8 cellular contexts compared by ENCODE assay signal in the genomic region with DNA sequence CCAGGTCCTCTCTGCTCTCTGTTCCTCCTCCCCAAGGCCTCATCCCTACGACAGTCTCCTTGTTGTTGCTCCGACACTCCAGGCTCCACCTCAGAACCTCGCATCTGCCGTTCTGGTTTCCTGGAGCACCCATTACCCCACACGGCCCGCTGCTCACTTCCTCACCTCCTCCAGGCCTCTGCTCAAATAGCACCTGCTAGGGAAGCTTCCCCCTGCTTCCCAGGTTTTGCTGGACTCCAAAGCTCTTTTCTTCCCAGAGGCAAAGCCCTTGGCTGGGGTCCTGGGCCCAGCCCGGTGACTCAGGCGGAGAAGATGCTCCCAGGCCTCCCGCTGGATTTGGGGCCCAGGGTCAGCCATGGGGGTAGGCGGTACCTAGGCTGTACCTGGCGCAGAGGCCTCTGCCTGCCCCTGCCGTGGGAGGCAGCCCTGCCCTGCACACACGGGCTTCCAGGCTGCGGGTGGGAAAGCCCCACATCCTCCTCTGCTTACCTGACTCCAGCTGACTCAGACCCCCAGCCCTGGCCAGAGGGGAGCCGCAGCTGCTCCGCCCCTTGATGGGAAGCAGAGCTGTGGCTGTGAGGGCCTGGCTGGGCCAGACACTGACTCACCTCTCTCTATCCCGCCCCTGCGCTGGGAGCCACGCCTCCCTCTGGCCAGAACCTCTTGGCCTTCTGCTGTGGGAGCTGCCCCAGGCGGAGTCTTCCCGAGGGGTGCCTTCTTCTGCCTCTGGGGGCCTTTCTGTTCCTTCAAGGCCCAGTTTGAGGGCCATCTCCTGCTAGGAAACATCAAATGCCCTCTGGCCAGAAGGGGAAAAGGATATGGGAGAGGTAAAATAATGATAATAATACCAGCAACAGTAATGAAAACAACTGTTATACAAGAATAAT.
DNase-seq lines count a peak whose midpoint lies in the region; ATAC-seq and TF ChIP-seq lines count a peak whose summit lies in the region.

No MANE protein-coding gene starts in this region.

- H3K27me3 ChIP-seq in HUES48 (ENCODE audit: control insufficient read depth, insufficient read depth, low read length), result no peaks in the 10 kb centered on the region

- H3K27ac Mint-ChIP-seq in stimulated activated effector memory CD8-positive, alpha-beta T cell treated with anti-CD3 and anti-CD28 coated beads, Interleukin-12 subunit alpha, Interleukin-12 subunit beta, amount 100 ng/mL, for 72 hours, result no peak overlapping the region

- TF ChIP-seq CTCF in astrocyte of the cerebellum (IDR thresholded peaks at IDR 0.05; ENCODE audit: low read depth, low read length, missing control alignments), result no peak

- in situ Hi-C loops in astrocyte of the cerebellum (cut with HindIII; ENCODE audit: low sequenced_read_pairs), result loop anchor here (5.0 kb wide), 1 partner anchor 96 kb away; no protein-coding TSS in a partner anchor

- H3K4me1 Mint-ChIP-seq in stimulated activated effector memory CD8-positive, alpha-beta T cell treated with anti-CD3 and anti-CD28 coated beads, Interleukin-12 subunit alpha, Interleukin-12 subunit beta, amount 100 ng/mL, for 72 hours, result peaks cover 30% of the 10 kb centered on the region

- peaks cover 12% of the 10 kb centered on the region; the same call in 1 of the 2 replicates for H3K4me1 ChIP-seq in HUES48 (ENCODE audit: control insufficient read depth, insufficient read depth, low read length)

- H3K36me3 ChIP-seq in HUES48 (ENCODE audit: control insufficient read depth, insufficient read depth, low read length), result no peaks in the 10 kb centered on the region

- peak overlapping the region; percentile 75 for H3K27ac ChIP-seq in HUES48 (ENCODE audit: low read depth, low read length)

- H3K9me3 Mint-ChIP-seq in stimulated activated effector memory CD8-positive, alpha-beta T cell treated with anti-CD3 and anti-CD28 coated beads, Interleukin-12 subunit alpha, Interleukin-12 subunit beta, amount 100 ng/mL, for 72 hours, result no peaks in the 10 kb centered on the region

- H3K9ac ChIP-seq in HUES48 (ENCODE audit: low read depth, low read length), result no peak overlapping the region

- H3K4me3 ChIP-seq in HUES48 (ENCODE audit: low read depth, low read length) (no peak overlapping the region), astrocyte of the cerebellum (ENCODE audit: low read depth, low read length) (peak overlapping the region; percentile 34)

- no peak overlapping the region for H3K4me3 Mint-ChIP-seq in stimulated activated effector memory CD8-positive, alpha-beta T cell treated with anti-CD3 and anti-CD28 coated beads, Interleukin-12 subunit alpha, Interleukin-12 subunit beta, amount 100 ng/mL, for 72 hours

- no peaks in the 10 kb centered on the region for H3K9me3 ChIP-seq in HUES48 (ENCODE audit: control insufficient read depth, insufficient read depth, low read length)

- ATAC-seq in stimulated activated effector memory CD8-positive, alpha-beta T cell treated with anti-CD3 and anti-CD28 coated beads, Interleukin-12 subunit alpha, Interleukin-12 subunit beta, amount 100 ng/mL, for 72 hours, result peak; percentile 91

- peaks cover 8% of the 10 kb centered on the region for H3K36me3 Mint-ChIP-seq in stimulated activated effector memory CD8-positive, alpha-beta T cell treated with anti-CD3 and anti-CD28 coated beads, Interleukin-12 subunit alpha, Interleukin-12 subunit beta, amount 100 ng/mL, for 72 hours

- DNase-seq in AG08395 (ENCODE audit: low spot score), result peak; percentile 96
- DNase-seq in astrocyte of the cerebellum (ENCODE audit: low read depth), result peak; percentile 91
- peak; percentile 97 for DNase-seq in iris pigment epithelial cell (ENCODE audit: low read depth)
- DNase-seq in stimulated activated effector memory CD8-positive, alpha-beta T cell treated with anti-CD3 and anti-CD28 coated beads, Interleukin-12 subunit alpha, Interleukin-12 subunit beta, amount 100 ng/mL, for 72 hours (ENCODE audit: low spot score in 2 of 2), result no peak
- no peak for DNase-seq in superior temporal gyrus (ENCODE audit: extremely low spot score)
- DNase-seq in midbrain (lab: John Stamatoyannopoulos, UW), result no peak
- no peak for DNase-seq in NCI-H82 treated with DMSO at 0.1 percent for 48 hours (lab: John Stamatoyannopoulos, UW; ENCODE audit: unreplicated experiment)

Comparison
In these comparisons a context has a peak if more than half of its experiments do, and no peak if none do; other contexts are left out.
1. DNase-seq: peak in AG08395 (single experiment), astrocyte of the cerebellum (single experiment) and iris pigment epithelial cell (single experiment); none in stimulated activated effector memory CD8-positive, alpha-beta T cell treated with anti-CD3 and anti-CD28 coated beads, Interleukin-12 subunit alpha, Interleukin-12 subunit beta, amount 100 ng/mL, for 72 hours (0 of 2), superior temporal gyrus (single experiment), midbrain (single experiment) and NCI-H82 treated with DMSO at 0.1 percent for 48 hours (single experiment).